10 cellular contexts compared by ENCODE assay signal in the genomic region with DNA sequence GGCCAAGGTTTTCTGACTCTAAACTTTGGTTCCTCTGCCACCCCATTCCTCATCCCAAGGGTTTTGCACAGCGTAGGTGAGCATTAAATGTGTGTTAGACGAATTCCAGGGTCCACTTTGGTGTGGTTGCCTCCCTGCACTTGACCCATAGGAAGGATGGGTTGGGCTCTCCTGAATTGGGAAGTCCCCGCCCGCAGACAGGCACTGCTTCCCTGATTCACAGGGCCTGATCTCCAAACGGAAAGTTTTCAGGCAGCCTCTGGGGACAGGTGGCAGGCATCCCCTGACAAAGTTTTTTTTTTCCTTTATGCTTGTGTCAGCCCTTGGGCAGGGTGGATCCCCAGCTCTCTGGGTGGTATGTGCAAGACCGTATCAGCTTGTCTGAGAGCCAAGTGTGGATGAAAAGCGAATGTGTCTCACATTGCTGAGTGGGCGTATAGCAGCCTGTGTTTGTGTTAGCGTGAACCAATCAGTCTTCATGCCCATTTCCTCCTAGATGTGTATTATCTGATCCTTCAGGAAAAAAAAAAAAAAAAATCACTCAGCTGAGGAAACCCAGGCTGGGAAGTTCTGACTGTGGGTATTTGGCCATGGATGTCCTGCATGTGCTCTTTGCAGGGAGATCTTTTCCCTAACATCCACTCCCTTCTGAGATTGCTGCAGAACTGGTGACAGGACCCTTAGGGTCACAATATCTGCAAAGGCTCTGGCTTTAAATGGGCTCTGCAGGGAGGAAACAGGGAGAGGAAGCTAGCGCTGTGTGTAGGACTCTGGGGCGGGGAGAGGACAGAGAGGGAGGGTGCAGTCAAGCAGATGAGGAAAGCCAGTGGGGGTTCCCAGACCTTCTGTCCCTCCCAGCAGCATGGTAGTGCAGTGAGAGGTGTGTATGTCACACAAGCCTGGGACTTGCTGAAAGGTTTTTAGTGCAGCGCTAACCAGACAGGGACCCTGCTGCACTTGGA. TPM values are rescaled to one million over a fixed set of nuclear protein-coding genes. Genes with fewer than 3 reads are reported as not detected.
A peak's percentile ranks its signal among the peaks of the same experiment; 100 is the strongest.
DNase-seq lines count a peak whose midpoint lies in the region; ATAC-seq and TF ChIP-seq lines count a peak whose summit lies in the region.
"Had no signal": no experiment of that assay in that cellular context is flagged by ENCODE, and none has a peak within 500 bp of the region (broad histone marks: within the 10 kb centered on the region; RNA-seq: fewer than 3 reads in every experiment).

No MANE protein-coding gene starts in this region.

- H3K4me3 ChIP-seq in hepatocyte (no peak overlapping the region), psoas muscle (no peak overlapping the region)
- H3K4me3 ChIP-seq: left lung had no signal

- no peak overlapping the region for H2AFZ ChIP-seq in hepatocyte

- no peak for TF ChIP-seq CTCF in hepatocyte (IDR thresholded peaks at IDR 0.05; ENCODE audit: poor library complexity)
- TF ChIP-seq CTCF in psoas muscle (IDR thresholded peaks at IDR 0.05) = no peak

- H3K4me1 ChIP-seq in hepatocyte (ENCODE audit: insufficient read depth) (peaks cover 16% of the 10 kb centered on the region), psoas muscle (no peaks in the 10 kb centered on the region)

- H3K9me3 ChIP-seq in hepatocyte (ENCODE audit: low read depth) = no peaks in the 10 kb centered on the region
- no peaks in the 10 kb centered on the region for H3K9me3 ChIP-seq in psoas muscle
- H3K9me3 ChIP-seq: left lung had no signal

- 51% methylated on average over 12 of the region's 12 CpGs for WGBS in hepatocyte (ENCODE audit: low lambda C conversion rate, missing lambda C conversion rate)
- WGBS in psoas muscle, 3 donors = 43 to 50% (median 47%) methylated on average over 12 of the region's 12 CpGs

- DNase-seq in Caki2 (ENCODE audit: low read depth) (peak; percentile 92), NCI-H226 (peak; percentile 43), hepatocyte (ENCODE audit: low spot score) (peak; percentile 41), AG08396 (ENCODE audit: low spot score) (no peak), psoas muscle (no peak), NCI-H1930 (lab: John Stamatoyannopoulos, UW) (no peak)
- DNase-seq in activated naive CD4-positive, alpha-beta T cell treated with Interleukin-2 at 50 U/mL for 16 hours = no peak
- DNase-seq: Calu3, left lung had no signal

- no peaks in the 10 kb centered on the region for H3K9me2 ChIP-seq in hepatocyte (replicated peaks; ENCODE audit: insufficient read depth)

- H3K4me2 ChIP-seq in hepatocyte = no peak overlapping the region

- H3K79me2 ChIP-seq in hepatocyte = no peaks in the 10 kb centered on the region

- ATAC-seq in GM21529 (IDR thresholded peaks at IDR 0.05; ENCODE audit: unreplicated experiment) = peak; percentile 47
- no peak for ATAC-seq in psoas muscle
- ATAC-seq: left lung had no signal

- H3K27ac ChIP-seq in hepatocyte (no peak overlapping the region), psoas muscle (no peak overlapping the region)
- H3K27ac ChIP-seq: left lung had no signal

- intact Hi-C loops in psoas muscle (cut with DNase I) = loop anchor here in 1 of 2 donors (10.0 kb wide), 1 partner anchor 245 kb away; no protein-coding TSS in a partner anchor

- H3K27me3 ChIP-seq in hepatocyte = no peaks in the 10 kb centered on the region
- H3K27me3 ChIP-seq in psoas muscle (ENCODE audit: insufficient read depth in 3 of 3, low read length in 2 of 3) = peaks cover 0 to 4% (median 0%) of the 10 kb centered on the region in 3 donors

- in situ Hi-C loops in Caki2 (cut with HindIII; ENCODE audit: low pct_unique_long_range_greater_than_20kb, low sequenced_read_pairs) = no loop called here

- no peaks in the 10 kb centered on the region for H3K36me3 ChIP-seq in hepatocyte (replicated peaks; ENCODE audit: insufficient read depth, low read depth)
- no peaks in the 10 kb centered on the region for H3K36me3 ChIP-seq in psoas muscle (ENCODE audit: insufficient read depth in 1 of 2, low read depth in 1 of 2)
- H3K36me3 ChIP-seq: left lung had no signal

- H4K20me1 ChIP-seq in hepatocyte (ENCODE audit: insufficient read depth, poor library complexity, severe bottlenecking) = no peaks in the 10 kb centered on the region

RNA-seq across cellular contexts. Expression of a gene that starts 42.2 kb away (rescaled TPM):
- total RNA-seq in Caki2 (2014; rRNA removed; shearing (Covaris generic); ENCODE audit: low replicate concordance) = 0.57 and 0.96 TPM in 2 replicates
- total RNA-seq in hepatocyte (0.60 and 1.00 TPM in 2 replicates), psoas muscle (under 1 TPM; 0.42 to 0.76 (median 0.51) TPM)
- polyA plus RNA-seq in hepatocyte (2.3 and 4.9 TPM in 2 replicates), psoas muscle (under 1 TPM; 0.08 to 0.32 (median 0.20) TPM)

Comparison
In these comparisons a context has a peak if more than half of its experiments do, and no peak if none do; other contexts are left out.
1. DNase-seq: peak in Caki2 (single experiment), NCI-H226 (single experiment) and hepatocyte (single experiment); none in AG08396 (single experiment), psoas muscle (0 of 2), activated naive CD4-positive, alpha-beta T cell treated with Interleukin-2 at 50 U/mL for 16 hours (single experiment) and NCI-H1930 (0 of 2).